Comparison of ENCODE assay signal across 20 cellular contexts in the genomic region with DNA sequence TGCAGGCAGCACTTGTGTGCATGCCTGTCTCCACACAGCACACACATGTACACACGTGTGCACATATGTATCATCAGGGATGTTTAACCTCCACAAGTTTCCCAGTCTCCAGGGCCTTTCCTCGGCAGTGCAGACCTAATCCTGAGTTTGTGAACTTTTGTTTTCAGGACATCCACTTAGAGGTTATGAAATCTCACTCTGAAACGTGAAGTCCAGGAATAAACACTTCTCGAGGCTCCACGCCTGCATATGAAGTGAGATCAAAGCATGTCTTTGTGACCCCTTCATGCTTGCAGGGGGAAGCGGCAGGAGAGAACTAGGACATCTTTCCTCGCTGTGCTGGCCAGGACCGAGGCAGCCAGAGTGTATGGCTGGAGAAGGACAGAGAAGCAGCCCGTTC. TPM values are rescaled to one million over a fixed set of nuclear protein-coding genes. Genes with fewer than 3 reads are reported as not detected.
DNase-seq lines count a peak whose midpoint lies in the region; ATAC-seq and TF ChIP-seq lines count a peak whose summit lies in the region.
"Had no signal": no experiment of that assay in that cellular context is flagged by ENCODE, and none has a peak within 500 bp of the region (broad histone marks: within the 10 kb centered on the region; RNA-seq: fewer than 3 reads in every experiment).

No MANE protein-coding gene starts in this region.

- H3K27ac ChIP-seq in ACC112 (ENCODE audit: low read depth, low read length): peak overlapping the region; percentile 21; the same call in 1 of the 2 replicates
- H3K27ac ChIP-seq in SJSA1: peak overlapping the region; percentile 66
- no peak overlapping the region for H3K27ac ChIP-seq in neuronal stem cell (replicated peaks; ENCODE audit: low read length)
- H3K27ac ChIP-seq: epithelial cell of prostate had no signal

- H2BK120ac ChIP-seq in neuronal stem cell (ENCODE audit: low read depth, low read length): no peak overlapping the region

- peaks cover 5% of the 10 kb centered on the region for H3K27me3 Mint-ChIP-seq in activated T-helper 17 cell treated with anti-CD3 and anti-CD28 coated beads, Interleukin-2, amount 50 U/mL, for 72 hours
- H3K27me3 Mint-ChIP-seq: CD4-positive, alpha-beta T cell had no signal

- no peak overlapping the region for H3K23ac ChIP-seq in neuronal stem cell (ENCODE audit: low read depth, low read length, poor library complexity)

- no peak for ATAC-seq in GM18520 (IDR thresholded peaks at IDR 0.05; ENCODE audit: unreplicated experiment)
- ATAC-seq in activated T-helper 17 cell treated with anti-CD3 and anti-CD28 coated beads, Interleukin-2, amount 50 U/mL, for 72 hours (replicated peaks): no peak
- ATAC-seq: activated CD8-positive, alpha-beta T cell treated with anti-CD3 and anti-CD28 coated beads, Interleukin-2, amount 10 ng/mL, durations not matched to agents 7 days and 5 days; activated naive CD4-positive, alpha-beta T cell treated with anti-CD3 and anti-CD28 coated beads, Interleukin-2, amount 50 U/mL, for 72 hours; activated T-cell treated with anti-CD3 and anti-CD28 coated beads, Interleukin-2, amount 50 U/mL, for 4 hours had no signal

- H4K8ac ChIP-seq in neuronal stem cell (ENCODE audit: low read depth, low read length): no peak overlapping the region

- no peaks in the 10 kb centered on the region for H3K9me3 Mint-ChIP-seq in activated T-helper 17 cell treated with anti-CD3 and anti-CD28 coated beads, Interleukin-2, amount 50 U/mL, for 72 hours
- H3K9me3 Mint-ChIP-seq: activated naive CD4-positive, alpha-beta T cell treated with anti-CD3 and anti-CD28 coated beads, Interleukin-2, amount 50 U/mL, for 72 hours; activated T-cell treated with anti-CD3 and anti-CD28 coated beads, Interleukin-2, amount 50 U/mL, for 4 hours; CD4-positive, alpha-beta T cell; nephron had no signal

- no CpG with 5 or more reads among the region's 9 CpGs for whole genome bisulfite sequencing in neuronal stem cell (ENCODE audit: extremely low coverage in 2 of 2, insufficient read length in 2 of 2, insufficient replicate concordance in 1 of 2), 2 donors

- H3K36me3 Mint-ChIP-seq in activated T-helper 17 cell treated with anti-CD3 and anti-CD28 coated beads, Interleukin-2, amount 50 U/mL, for 72 hours (ENCODE audit: low read depth): no peaks in the 10 kb centered on the region
- H3K36me3 Mint-ChIP-seq: activated naive CD4-positive, alpha-beta T cell treated with anti-CD3 and anti-CD28 coated beads, Interleukin-2, amount 50 U/mL, for 72 hours; memory B cell had no signal

- no peak overlapping the region for H3K4me3 ChIP-seq in ACC112 (ENCODE audit: low read depth, low read length)
- H3K4me3 ChIP-seq in SJSA1: no peak overlapping the region
- H3K4me3 ChIP-seq in fibroblast of mammary gland (ENCODE audit: control insufficient read depth, low read depth, low read length): no peak overlapping the region
- H3K4me3 ChIP-seq in neuronal stem cell (ENCODE audit: low read length in 2 of 2): no peak overlapping the region

- no peak overlapping the region for H2BK5ac ChIP-seq in neuronal stem cell (ENCODE audit: low read length)

- no peak overlapping the region for H3K9ac ChIP-seq in neuronal stem cell (ENCODE audit: low read depth, low read length, poor library complexity)

- H3K27me3 ChIP-seq in ACC112 (ENCODE audit: insufficient read depth, low read length) (no peaks in the 10 kb centered on the region), SJSA1 (replicated peaks) (no peaks in the 10 kb centered on the region), neuronal stem cell (ENCODE audit: control insufficient read depth in 3 of 3, insufficient read depth in 3 of 3, low read depth in 1 of 3, low read length in 3 of 3) (no peaks in the 10 kb centered on the region)

- H3K18ac ChIP-seq in neuronal stem cell (ENCODE audit: low read length): peak overlapping the region; percentile 7

- no peak overlapping the region for H2AK5ac ChIP-seq in neuronal stem cell (ENCODE audit: low read depth, low read length)

- no peak overlapping the region for H3K4me2 ChIP-seq in neuronal stem cell (ENCODE audit: insufficient read depth, low read length, poor library complexity, severe bottlenecking)

- H3K79me1 ChIP-seq in neuronal stem cell (ENCODE audit: low read depth, low read length): no peaks in the 10 kb centered on the region

- H4K91ac ChIP-seq in neuronal stem cell (ENCODE audit: low read depth, low read length, poor library complexity): no peak overlapping the region

- H3K27ac Mint-ChIP-seq in activated T-helper 17 cell treated with anti-CD3 and anti-CD28 coated beads, Interleukin-2, amount 50 U/mL, for 72 hours: no peak overlapping the region
- H3K27ac Mint-ChIP-seq: activated CD8-positive, alpha-beta T cell treated with anti-CD3 and anti-CD28 coated beads, Interleukin-2, amount 10 ng/mL, durations not matched to agents 7 days and 5 days; activated naive CD4-positive, alpha-beta T cell treated with anti-CD3 and anti-CD28 coated beads, Interleukin-2, amount 50 U/mL, for 72 hours; CD4-positive, alpha-beta T cell; memory B cell; progenitor cell of endocrine pancreas had no signal

- no peak overlapping the region for H3K4ac ChIP-seq in neuronal stem cell (ENCODE audit: low read length)

- H3K36me3 ChIP-seq in ACC112 (ENCODE audit: insufficient read depth, low read length) (no peaks in the 10 kb centered on the region), SJSA1 (no peaks in the 10 kb centered on the region), neuronal stem cell (replicated peaks in 1 of 2; ENCODE audit: control insufficient read depth in 2 of 2, insufficient read depth in 2 of 2, low read length in 2 of 2) (no peaks in the 10 kb centered on the region)

- no peak for TF ChIP-seq CTCF in fibroblast of mammary gland (conservative IDR thresholded peaks at IDR 0.05; ENCODE audit: control insufficient read depth, insufficient read depth, low read depth, low read length)

- H3K4me1 ChIP-seq in ACC112 (ENCODE audit: control insufficient read depth, insufficient read depth, low read length, unreplicated experiment): peaks cover 25% of the 10 kb centered on the region
- H3K4me1 ChIP-seq in SJSA1 (replicated peaks): peaks cover 46% of the 10 kb centered on the region
- peaks cover 8 to 15% of the 10 kb centered on the region in 2 donors for H3K4me1 ChIP-seq in neuronal stem cell (ENCODE audit: control insufficient read depth in 2 of 2, insufficient read depth in 1 of 2, low read depth in 1 of 2, low read length in 2 of 2)

- H3K4me3 Mint-ChIP-seq in activated T-helper 17 cell treated with anti-CD3 and anti-CD28 coated beads, Interleukin-2, amount 50 U/mL, for 72 hours: no peak overlapping the region
- H3K4me3 Mint-ChIP-seq: activated CD8-positive, alpha-beta T cell treated with anti-CD3 and anti-CD28 coated beads, Interleukin-2, amount 10 ng/mL, durations not matched to agents 7 days and 5 days; activated T-cell treated with anti-CD3 and anti-CD28 coated beads, Interleukin-2, amount 50 U/mL, for 4 hours; CD4-positive, alpha-beta T cell; memory B cell; nephron had no signal

- no peak overlapping the region for H2BK12ac ChIP-seq in neuronal stem cell (ENCODE audit: low read length)

- DNase-seq in SJSA1 (ENCODE audit: low read depth in 1 of 2, low spot score in 2 of 2) (no peak), fibroblast of mammary gland (ENCODE audit: low read depth) (peak; percentile 30), neuronal stem cell (ENCODE audit: low spot score) (no peak), NCI-H2081 treated with DMSO at 0.1 percent for 48 hours (lab: John Stamatoyannopoulos, UW) (no peak), NCI-H524 treated with DMSO at 0.1 percent for 48 hours (lab: John Stamatoyannopoulos, UW) (no peak)
- DNase-seq: activated CD8-positive, alpha-beta T cell treated with anti-CD3 and anti-CD28 coated beads, Interleukin-2, amount 10 ng/mL, durations not matched to agents 7 days and 5 days; activated T-cell treated with anti-CD3 and anti-CD28 coated beads, Interleukin-2, amount 50 U/mL, for 4 hours; CD4-positive, alpha-beta T cell; DMS79; MM.1S; NCI-H2227 treated with DMSO at 0.1 percent for 48 hours; substantia nigra had no signal

- H2BK15ac ChIP-seq in neuronal stem cell (ENCODE audit: low read length): no peak overlapping the region

- H3K4me1 Mint-ChIP-seq in activated T-helper 17 cell treated with anti-CD3 and anti-CD28 coated beads, Interleukin-2, amount 50 U/mL, for 72 hours: no peaks in the 10 kb centered on the region

- no peak overlapping the region for H2AFZ ChIP-seq in ACC112 (ENCODE audit: low read length, unreplicated experiment)
- H2AFZ ChIP-seq in neuronal stem cell (ENCODE audit: low read length): no peak overlapping the region

- H3K14ac ChIP-seq in neuronal stem cell (ENCODE audit: low read length): peak overlapping the region; percentile 39

- H3K9me3 ChIP-seq in SJSA1 (replicated peaks) (no peaks in the 10 kb centered on the region), neuronal stem cell (replicated peaks in 1 of 2; ENCODE audit: control insufficient read depth in 2 of 2, insufficient read depth in 1 of 2, low read depth in 1 of 2, low read length in 2 of 2) (no peaks in the 10 kb centered on the region)

- H3K79me2 ChIP-seq in ACC112 (ENCODE audit: control insufficient read depth, insufficient read depth, low read length, unreplicated experiment): no peaks in the 10 kb centered on the region

RNA-seq across cellular contexts. Expression of gene SHISAL1, which starts 3.1 kb away (rescaled TPM):
- 1.5 and 2.4 TPM in 2 replicates for total RNA-seq in SJSA1 (2014; rRNA removed; shearing (Covaris generic))
- 3.6 TPM for polyA plus RNA-seq in neuronal stem cell (2013, experiment 1 of 2)
- 3.6 TPM for polyA plus RNA-seq in neuronal stem cell (2013, experiment 2 of 2)
- total RNA-seq in activated T-helper 17 cell treated with anti-CD3 and anti-CD28 coated beads, Interleukin-2, amount 50 U/mL, for 72 hours: not detected
- total RNA-seq: activated CD8-positive, alpha-beta T cell treated with anti-CD3 and anti-CD28 coated beads, Interleukin-2, amount 10 ng/mL, durations not matched to agents 7 days and 5 days; activated naive CD4-positive, alpha-beta T cell treated with anti-CD3 and anti-CD28 coated beads, Interleukin-2, amount 50 U/mL, for 72 hours; activated T-cell treated with anti-CD3 and anti-CD28 coated beads, Interleukin-2, amount 50 U/mL, for 4 hours; CD4-positive, alpha-beta T cell had no signal
